21 cellular contexts compared by ENCODE assay signal in the genomic region with DNA sequence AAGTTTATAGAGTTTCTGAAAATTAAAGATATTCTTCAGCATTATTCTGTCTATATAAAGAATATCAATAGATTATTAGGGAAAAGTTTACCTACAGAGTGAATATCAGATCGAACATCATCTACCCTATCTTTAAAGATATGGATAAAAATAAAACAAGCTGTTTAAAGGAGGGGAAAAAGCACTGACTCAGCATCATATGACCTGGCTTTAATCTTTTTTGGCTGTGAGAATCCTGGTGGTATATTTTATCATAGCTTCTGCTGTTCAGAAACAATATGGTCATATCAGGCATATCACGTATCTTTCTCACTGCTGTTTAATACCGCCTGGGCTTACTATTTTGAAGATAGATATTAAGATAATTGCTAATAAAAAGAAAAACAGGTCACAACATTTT.
DNase-seq lines count a peak whose midpoint lies in the region; ATAC-seq, FAIRE-seq and TF ChIP-seq lines count a peak whose summit lies in the region.
"Had no signal": no experiment of that assay in that cellular context is flagged by ENCODE, and none has a peak within 500 bp of the region (broad histone marks: within the 10 kb centered on the region; RNA-seq: fewer than 3 reads in every experiment).

No MANE protein-coding gene starts in this region.

- H2BK20ac ChIP-seq in IMR-90 (ENCODE audit: low read depth, low read length): no peak overlapping the region

- H3K27ac ChIP-seq in A549: no peak overlapping the region
- no peak overlapping the region for H3K27ac ChIP-seq in IMR-90 (ENCODE audit: insufficient read depth, low read length)
- no peak overlapping the region for H3K27ac ChIP-seq in K562 (ENCODE audit: extremely low read depth, low read depth, low read length)
- peak overlapping the region in 3 of 4 donors; percentile 24 to 58 (median 45) for H3K27ac ChIP-seq in gastrocnemius medialis
- H3K27ac ChIP-seq: BLaER1, C4-2B had no signal

- H3K27me3 ChIP-seq in IMR-90 (ENCODE audit: control insufficient read depth, insufficient read depth, low read length) (no peaks in the 10 kb centered on the region), K562 (ENCODE audit: control insufficient read depth in 2 of 2, insufficient read depth in 2 of 2, low read length in 2 of 2) (no peaks in the 10 kb centered on the region), gastrocnemius medialis (no peaks in the 10 kb centered on the region)
- H3K27me3 ChIP-seq: BLaER1 had no signal

- H4K20me1 ChIP-seq in IMR-90 (ENCODE audit: insufficient read depth, low read length) (no peaks in the 10 kb centered on the region), K562 (replicated peaks; ENCODE audit: control insufficient read depth, insufficient read depth, low read length) (no peaks in the 10 kb centered on the region)
- H4K20me1 ChIP-seq: BLaER1 had no signal

- 61% methylated on average over 3 of the region's 3 CpGs for WGBS in A549 (ENCODE audit: missing lambda C conversion rate)
- WGBS in IMR-90 (ENCODE audit: extremely low coverage in 2 of 2, insufficient read length in 1 of 2), 2 experiments: no CpG with 5 or more reads among the region's 3 CpGs
- WGBS in K562 (ENCODE audit: insufficient coverage, low coverage, missing lambda C conversion rate): 11% methylated on average over 3 of the region's 3 CpGs

- no peak for ATAC-seq in A549
- no peak for ATAC-seq in IMR-90 (ENCODE audit: low read depth)
- no peak for ATAC-seq in K562
- ATAC-seq in gastrocnemius medialis: no peak
- no peak for ATAC-seq in left cardiac atrium
- ATAC-seq: CD8-positive, alpha-beta T cell; GM12878 had no signal

- no peaks in the 10 kb centered on the region for H3K36me3 ChIP-seq in IMR-90 (ENCODE audit: control insufficient read depth, insufficient read depth, low read length)
- H3K36me3 ChIP-seq in K562 (ENCODE audit: control insufficient read depth, insufficient read depth, low read length): no peaks in the 10 kb centered on the region
- H3K36me3 ChIP-seq in gastrocnemius medialis: peaks cover 0 to 81% of the 10 kb centered on the region in 2 donors
- H3K36me3 ChIP-seq: BLaER1, HAP-1 had no signal

- no peak overlapping the region for H3K4me3 ChIP-seq in A549
- no peak overlapping the region for H3K4me3 ChIP-seq in IMR-90 (ENCODE audit: insufficient read depth, low read depth, low read length)
- H3K4me3 ChIP-seq in K562: no peak overlapping the region
- no peak overlapping the region for H3K4me3 ChIP-seq in gastrocnemius medialis
- H3K4me3 ChIP-seq: BLaER1, GM12878, HAP-1 had no signal

- no peak overlapping the region for H3K18ac ChIP-seq in IMR-90 (ENCODE audit: low read depth, low read length)

- no peaks in the 10 kb centered on the region for H3K79me2 ChIP-seq in K562 (ENCODE audit: control insufficient read depth, insufficient read depth, low read length)

- TF ChIP-seq EP300 in A549 (IDR thresholded peaks at IDR 0.05) (no peak), K562 (IDR thresholded peaks at IDR 0.05; ENCODE audit: low read length) (no peak)

- in situ Hi-C loops in IMR-90 (cut with MboI; ENCODE audit: low sequenced_read_pairs): no loop called here
- in situ Hi-C loops in K562 (cut with MboI): no loop called here
- in situ Hi-C loops in gastrocnemius medialis (cut with MboI; ENCODE audit: low sequenced_read_pairs in 4 of 4): no loop called here

- no peaks in the 10 kb centered on the region; the same call in 1 of the 2 replicates for H3K9me1 ChIP-seq in IMR-90 (ENCODE audit: insufficient read depth, low read length)
- no peaks in the 10 kb centered on the region for H3K9me1 ChIP-seq in K562 (ENCODE audit: control insufficient read depth, insufficient read depth, low read length)

- no peak overlapping the region for H3K4ac ChIP-seq in IMR-90 (ENCODE audit: low read depth, low read length)

- TF ChIP-seq CTCF in A549 (IDR thresholded peaks at IDR 0.05) (no peak), IMR-90 (conservative IDR thresholded peaks at IDR 0.05; ENCODE audit: low read depth, low read length) (no peak), K562 (IDR thresholded peaks at IDR 0.05 in 2 of 3, conservative IDR thresholded peaks at IDR 0.05 in 1 of 3; ENCODE audit: insufficient read depth in 2 of 3, low read depth in 1 of 3, low read length in 3 of 3) (no peak), gastrocnemius medialis (IDR thresholded peaks at IDR 0.05 in 4 of 5, conservative IDR thresholded peaks at IDR 0.05 in 1 of 5) (no peak)

- no peak overlapping the region for H2BK120ac ChIP-seq in IMR-90 (ENCODE audit: low read depth, low read length)

- intact Hi-C loops in IMR-90 (cut with micrococcal nuclease): no loop called here
- intact Hi-C loops in K562 (cut with micrococcal nuclease): no loop called here
- intact Hi-C loops in gastrocnemius medialis (cut with DNase I; ENCODE audit: low total_unique reads): no loop called here
- intact Hi-C loops in left cardiac atrium (cut with DNase I): no loop called here

- H2BK15ac ChIP-seq in IMR-90 (ENCODE audit: low read depth, low read length): no peak overlapping the region

- no peak overlapping the region for H4K91ac ChIP-seq in IMR-90 (ENCODE audit: insufficient read depth, low read depth, low read length)

- CTCF ChIA-PET in A549 (lab: Yijun Ruan, JAX) (interaction anchor here (0.8 kb wide), 1 partner anchor 18 kb away, joined by 4 read pairs; no protein-coding TSS in a partner anchor), IMR-90 (lab: Yijun Ruan, JAX) (interaction anchor here (0.6 kb wide), 1 partner anchor 9 kb away, joined by 3 read pairs; no protein-coding TSS in a partner anchor), K562 (lab: Yijun Ruan, JAX; ENCODE audit: low intra/inter-chr PET ratio) (no interaction called here)

- dilution Hi-C loops in IMR-90 (cut with HindIII; ENCODE audit: low sequenced_read_pairs, unreplicated experiment): no loop called here

- no peak overlapping the region for H2AFZ ChIP-seq in IMR-90 (replicated peaks; ENCODE audit: low read length, poor library complexity)
- no peak overlapping the region for H2AFZ ChIP-seq in K562 (ENCODE audit: low read depth, low read length)

- H2AK5ac ChIP-seq in IMR-90 (ENCODE audit: low read depth, low read length): no peak overlapping the region

- H3K79me1 ChIP-seq in IMR-90 (ENCODE audit: low read depth in 1 of 2, low read length in 2 of 2): no peaks in the 10 kb centered on the region

- H3K4me1 ChIP-seq in A549 (no peaks in the 10 kb centered on the region), IMR-90 (ENCODE audit: control insufficient read depth, insufficient read depth, low read length) (no peaks in the 10 kb centered on the region), K562 (replicated peaks in 1 of 2; ENCODE audit: control insufficient read depth in 2 of 2, insufficient read depth in 2 of 2, low read length in 2 of 2) (peaks cover 0 to 23% of the 10 kb centered on the region in 2 experiments; a peak in 3 of 5 replicates), gastrocnemius medialis (peaks cover 33 to 37% of the 10 kb centered on the region in 2 donors)
- H3K4me1 ChIP-seq: BLaER1 had no signal

- no peak overlapping the region for H3K14ac ChIP-seq in IMR-90 (replicated peaks; ENCODE audit: low read depth, low read length)

- no peak for TF ChIP-seq RAD21 in A549 (conservative IDR thresholded peaks at IDR 0.05 in 1 of 2, IDR thresholded peaks at IDR 0.05 in 1 of 2)
- no peak for TF ChIP-seq RAD21 in IMR-90 (IDR thresholded peaks at IDR 0.05; ENCODE audit: low read length)
- no peak for TF ChIP-seq RAD21 in K562 (CRISPR knock-in tag; conservative IDR thresholded peaks at IDR 0.05 in 1 of 2, IDR thresholded peaks at IDR 0.05 in 1 of 2)

- BruUV-seq in IMR-90 (replicated peaks; lab: Mats Ljungman, UMichigan) (no TSS peak), K562 (replicated peaks; lab: Mats Ljungman, UMichigan) (no TSS peak)

- no peak overlapping the region for H3K4me2 ChIP-seq in A549
- no peak overlapping the region for H3K4me2 ChIP-seq in IMR-90 (ENCODE audit: low read depth, low read length)
- H3K4me2 ChIP-seq in K562 (ENCODE audit: insufficient read depth, low read length): no peak overlapping the region
- H3K4me2 ChIP-seq: BLaER1 had no signal

- H3K23ac ChIP-seq in IMR-90 (ENCODE audit: low read depth, low read length): no peak overlapping the region

- H2AK9ac ChIP-seq in IMR-90 (replicated peaks; ENCODE audit: low read depth, low read length, poor library complexity): no peak overlapping the region

- H3K9ac ChIP-seq in IMR-90 (ENCODE audit: low read depth, low read length): no peak overlapping the region
- no peak overlapping the region for H3K9ac ChIP-seq in K562 (ENCODE audit: insufficient read depth in 1 of 2, low read depth in 2 of 2, low read length in 2 of 2)
- H3K9ac ChIP-seq: BLaER1 had no signal

- H3K9me3 ChIP-seq in A549: no peaks in the 10 kb centered on the region
- no peaks in the 10 kb centered on the region for H3K9me3 ChIP-seq in IMR-90 (ENCODE audit: control insufficient read depth, insufficient read depth, low read length)
- no peaks in the 10 kb centered on the region for H3K9me3 ChIP-seq in K562 (replicated peaks; ENCODE audit: control insufficient read depth, insufficient read depth, low read depth, low read length)
- H3K9me3 ChIP-seq in gastrocnemius medialis: no peaks in the 10 kb centered on the region
- H3K9me3 ChIP-seq: BLaER1, HAP-1 had no signal

- no peak overlapping the region for H4K5ac ChIP-seq in IMR-90 (ENCODE audit: low read depth, low read length)

- H4K8ac ChIP-seq in IMR-90 (ENCODE audit: low read depth in 2 of 2, low read length in 2 of 2): no peak overlapping the region

- DNase-seq in A549 (ENCODE audit: low read depth in 1 of 2, low spot score in 1 of 2) (no peak), IMR-90 (no peak), K562 (ENCODE audit: extremely low read depth in 1 of 4, low spot score in 3 of 4) (no peak), gastrocnemius medialis (no peak), HT-29 (ENCODE audit: low spot score) (no peak), left cardiac atrium (no peak)
- DNase-seq: CD4-positive, CD25-positive, alpha-beta regulatory T cell; CD8-positive, alpha-beta T cell; DMS 273 treated with DMSO at 0.1 percent for 48 hours; DMS79; EL; GDM1; GOT3; HFFc6 had no signal

- POLR2A ChIA-PET in A549 (lab: Yijun Ruan, JAX) (no interaction called here), IMR-90 (lab: Charles Lee; ENCODE audit: unreplicated experiment) (no interaction called here), K562 (lab: Yijun Ruan, JAX) (interaction anchor here (0.6 to 1.0 kb wide), 3 partner anchors 9 to 174 kb away, joined by 3 to 5 read pairs (median 3); no protein-coding TSS in a partner anchor)

- no peak overlapping the region for H3K56ac ChIP-seq in IMR-90 (ENCODE audit: extremely low read depth, insufficient read depth, low read length)

- FAIRE-seq in A549 (lab: Jason Lieb, UNC) (no peak), K562 (lab: Jason Lieb, UNC) (no peak)
- FAIRE-seq: D721Med, GM12878, GM18507, H54 had no signal

- H2BK5ac ChIP-seq in IMR-90 (ENCODE audit: low read depth, low read length, poor library complexity, severe bottlenecking): no peak overlapping the region

- TF ChIP-seq POLR2A in A549 (IDR thresholded peaks at IDR 0.05; ENCODE audit: low read length) (no peak), IMR-90 (IDR thresholded peaks at IDR 0.05; ENCODE audit: low read depth, low read length) (no peak), K562 (conservative IDR thresholded peaks at IDR 0.05) (no peak), gastrocnemius medialis (IDR thresholded peaks at IDR 0.05) (no peak)

TF ChIP-seq in A549, 52 proteins besides CTCF, POLR2A, EP300 and RAD21 (continues in another document):
- TF ChIP-seq CEBPB (IDR thresholded peaks at IDR 0.05): no peak

Comparison
In these comparisons a context has a peak if more than half of its experiments do, and no peak if none do; other contexts are left out.
1. H3K27ac ChIP-seq: peak in gastrocnemius medialis (3 of 4); none in A549 (0 of 2), IMR-90 (single experiment) and K562 (single experiment).